ENCODE assay signal across 1 cellular context in the genomic region with DNA sequence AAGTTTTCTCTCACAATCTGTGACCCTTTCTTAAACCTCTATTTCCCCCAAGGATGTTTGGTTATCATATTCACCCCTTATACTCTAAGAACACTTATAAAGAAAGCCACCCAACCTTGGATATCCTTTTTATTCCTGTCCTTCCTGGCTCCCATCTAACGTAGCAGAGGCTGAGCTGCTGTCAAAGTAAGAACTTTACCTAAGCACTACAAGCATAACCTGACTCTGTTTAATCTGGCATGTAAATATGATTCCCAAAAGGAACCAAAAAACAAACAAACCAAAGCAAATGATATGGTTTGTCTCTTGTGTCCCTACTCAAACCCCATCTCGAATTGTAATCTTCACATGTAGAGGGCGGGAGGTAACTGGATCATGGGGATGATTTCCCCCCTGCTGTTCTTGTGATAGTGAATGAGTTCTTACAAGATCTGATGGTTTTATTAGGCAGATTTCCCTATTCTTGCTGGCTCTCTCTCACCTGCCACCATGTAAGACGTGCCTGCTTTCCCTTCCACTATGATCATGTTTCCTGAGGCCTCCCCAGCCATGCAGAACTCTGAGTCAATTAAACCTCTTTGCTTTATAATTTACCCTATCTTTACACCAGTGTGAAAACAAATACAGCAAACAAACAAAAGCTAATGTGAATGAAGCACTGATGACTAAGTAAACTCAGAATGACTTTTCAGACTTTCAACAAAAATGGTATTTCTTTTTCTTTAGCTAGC.
TF ChIP-seq lines count a peak whose summit lies in the region.

No MANE protein-coding gene starts in this region.

TF ChIP-seq in H1, 55 proteins besides CTCF, POLR2A, EP300 and RAD21 (continued from another document):
- no peak for TF ChIP-seq EGR1 (IDR thresholded peaks at IDR 0.05; ENCODE audit: borderline replicate concordance, low read depth, low read length)
- no peak for TF ChIP-seq ZNF274 (IDR thresholded peaks at IDR 0.05; ENCODE audit: borderline replicate concordance, extremely low read depth, low read length)
- TF ChIP-seq SIN3A (conservative IDR thresholded peaks at IDR 0.05 in 1 of 2, IDR thresholded peaks at IDR 0.05 in 1 of 2; ENCODE audit: low read depth in 1 of 2, low read length in 2 of 2): no peak
- no peak for TF ChIP-seq CBX8 (IDR thresholded peaks at IDR 0.05; ENCODE audit: borderline replicate concordance, low read depth, low read length)
- TF ChIP-seq ASH2L (IDR thresholded peaks at IDR 0.05; ENCODE audit: low read length): no peak
- TF ChIP-seq TAF7 (optimal IDR thresholded peaks at IDR 0.05; ENCODE audit: borderline replicate concordance, low read depth, low read length): no peak
- TF ChIP-seq CEBPB (IDR thresholded peaks at IDR 0.05; ENCODE audit: low read depth, low read length): no peak
- TF ChIP-seq, protein P1, sequence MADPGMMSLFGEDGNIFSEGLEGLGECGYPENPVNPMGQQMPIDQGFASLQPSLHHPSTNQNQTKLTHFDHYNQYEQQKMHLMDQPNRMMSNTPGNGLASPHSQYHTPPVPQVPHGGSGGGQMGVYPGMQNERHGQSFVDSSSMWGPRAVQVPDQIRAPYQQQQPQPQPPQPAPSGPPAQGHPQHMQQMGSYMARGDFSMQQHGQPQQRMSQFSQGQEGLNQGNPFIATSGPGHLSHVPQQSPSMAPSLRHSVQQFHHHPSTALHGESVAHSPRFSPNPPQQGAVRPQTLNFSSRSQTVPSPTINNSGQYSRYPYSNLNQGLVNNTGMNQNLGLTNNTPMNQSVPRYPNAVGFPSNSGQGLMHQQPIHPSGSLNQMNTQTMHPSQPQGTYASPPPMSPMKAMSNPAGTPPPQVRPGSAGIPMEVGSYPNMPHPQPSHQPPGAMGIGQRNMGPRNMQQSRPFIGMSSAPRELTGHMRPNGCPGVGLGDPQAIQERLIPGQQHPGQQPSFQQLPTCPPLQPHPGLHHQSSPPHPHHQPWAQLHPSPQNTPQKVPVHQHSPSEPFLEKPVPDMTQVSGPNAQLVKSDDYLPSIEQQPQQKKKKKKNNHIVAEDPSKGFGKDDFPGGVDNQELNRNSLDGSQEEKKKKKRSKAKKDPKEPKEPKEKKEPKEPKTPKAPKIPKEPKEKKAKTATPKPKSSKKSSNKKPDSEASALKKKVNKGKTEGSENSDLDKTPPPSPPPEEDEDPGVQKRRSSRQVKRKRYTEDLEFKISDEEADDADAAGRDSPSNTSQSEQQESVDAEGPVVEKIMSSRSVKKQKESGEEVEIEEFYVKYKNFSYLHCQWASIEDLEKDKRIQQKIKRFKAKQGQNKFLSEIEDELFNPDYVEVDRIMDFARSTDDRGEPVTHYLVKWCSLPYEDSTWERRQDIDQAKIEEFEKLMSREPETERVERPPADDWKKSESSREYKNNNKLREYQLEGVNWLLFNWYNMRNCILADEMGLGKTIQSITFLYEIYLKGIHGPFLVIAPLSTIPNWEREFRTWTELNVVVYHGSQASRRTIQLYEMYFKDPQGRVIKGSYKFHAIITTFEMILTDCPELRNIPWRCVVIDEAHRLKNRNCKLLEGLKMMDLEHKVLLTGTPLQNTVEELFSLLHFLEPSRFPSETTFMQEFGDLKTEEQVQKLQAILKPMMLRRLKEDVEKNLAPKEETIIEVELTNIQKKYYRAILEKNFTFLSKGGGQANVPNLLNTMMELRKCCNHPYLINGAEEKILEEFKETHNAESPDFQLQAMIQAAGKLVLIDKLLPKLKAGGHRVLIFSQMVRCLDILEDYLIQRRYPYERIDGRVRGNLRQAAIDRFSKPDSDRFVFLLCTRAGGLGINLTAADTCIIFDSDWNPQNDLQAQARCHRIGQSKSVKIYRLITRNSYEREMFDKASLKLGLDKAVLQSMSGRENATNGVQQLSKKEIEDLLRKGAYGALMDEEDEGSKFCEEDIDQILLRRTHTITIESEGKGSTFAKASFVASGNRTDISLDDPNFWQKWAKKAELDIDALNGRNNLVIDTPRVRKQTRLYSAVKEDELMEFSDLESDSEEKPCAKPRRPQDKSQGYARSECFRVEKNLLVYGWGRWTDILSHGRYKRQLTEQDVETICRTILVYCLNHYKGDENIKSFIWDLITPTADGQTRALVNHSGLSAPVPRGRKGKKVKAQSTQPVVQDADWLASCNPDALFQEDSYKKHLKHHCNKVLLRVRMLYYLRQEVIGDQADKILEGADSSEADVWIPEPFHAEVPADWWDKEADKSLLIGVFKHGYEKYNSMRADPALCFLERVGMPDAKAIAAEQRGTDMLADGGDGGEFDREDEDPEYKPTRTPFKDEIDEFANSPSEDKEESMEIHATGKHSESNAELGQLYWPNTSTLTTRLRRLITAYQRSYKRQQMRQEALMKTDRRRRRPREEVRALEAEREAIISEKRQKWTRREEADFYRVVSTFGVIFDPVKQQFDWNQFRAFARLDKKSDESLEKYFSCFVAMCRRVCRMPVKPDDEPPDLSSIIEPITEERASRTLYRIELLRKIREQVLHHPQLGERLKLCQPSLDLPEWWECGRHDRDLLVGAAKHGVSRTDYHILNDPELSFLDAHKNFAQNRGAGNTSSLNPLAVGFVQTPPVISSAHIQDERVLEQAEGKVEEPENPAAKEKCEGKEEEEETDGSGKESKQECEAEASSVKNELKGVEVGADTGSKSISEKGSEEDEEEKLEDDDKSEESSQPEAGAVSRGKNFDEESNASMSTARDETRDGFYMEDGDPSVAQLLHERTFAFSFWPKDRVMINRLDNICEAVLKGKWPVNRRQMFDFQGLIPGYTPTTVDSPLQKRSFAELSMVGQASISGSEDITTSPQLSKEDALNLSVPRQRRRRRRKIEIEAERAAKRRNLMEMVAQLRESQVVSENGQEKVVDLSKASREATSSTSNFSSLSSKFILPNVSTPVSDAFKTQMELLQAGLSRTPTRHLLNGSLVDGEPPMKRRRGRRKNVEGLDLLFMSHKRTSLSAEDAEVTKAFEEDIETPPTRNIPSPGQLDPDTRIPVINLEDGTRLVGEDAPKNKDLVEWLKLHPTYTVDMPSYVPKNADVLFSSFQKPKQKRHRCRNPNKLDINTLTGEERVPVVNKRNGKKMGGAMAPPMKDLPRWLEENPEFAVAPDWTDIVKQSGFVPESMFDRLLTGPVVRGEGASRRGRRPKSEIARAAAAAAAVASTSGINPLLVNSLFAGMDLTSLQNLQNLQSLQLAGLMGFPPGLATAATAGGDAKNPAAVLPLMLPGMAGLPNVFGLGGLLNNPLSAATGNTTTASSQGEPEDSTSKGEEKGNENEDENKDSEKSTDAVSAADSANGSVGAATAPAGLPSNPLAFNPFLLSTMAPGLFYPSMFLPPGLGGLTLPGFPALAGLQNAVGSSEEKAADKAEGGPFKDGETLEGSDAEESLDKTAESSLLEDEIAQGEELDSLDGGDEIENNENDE (IDR thresholded peaks at IDR 0.05; ENCODE audit: insufficient replicate concordance, low read length): no peak
